8 cellular contexts compared by ENCODE assay signal in genomic region chr6:75526502-75527127, GRCh38. TPM values are rescaled to one million over a fixed set of nuclear protein-coding genes. Genes with fewer than 3 reads are reported as not detected.
DNase-seq lines count a peak whose midpoint lies in the region; ATAC-seq and TF ChIP-seq lines count a peak whose summit lies in the region.

No MANE protein-coding gene starts in this region.

- intact Hi-C loops in CD14-positive monocyte (cut with micrococcal nuclease): loop anchor here (5.0 kb wide), 1 partner anchor 259 kb away; no protein-coding TSS in a partner anchor

- peaks cover 2% of the 10 kb centered on the region for H3K4me1 Mint-ChIP-seq in CD14-positive monocyte
- no peaks in the 10 kb centered on the region for H3K4me1 Mint-ChIP-seq in endothelial cell (ENCODE audit: unreplicated experiment)

- DNase-seq in CD14-positive monocyte (ENCODE audit: low spot score) (peak; percentile 47), NCI-H82 treated with DMSO at 0.1 percent for 48 hours (lab: John Stamatoyannopoulos, UW; ENCODE audit: unreplicated experiment) (peak; percentile 47), endothelial cell (ENCODE audit: low spot score) (peak; percentile 69), myocyte (ENCODE audit: low read depth) (peak; percentile 71), substantia nigra (lab: John Stamatoyannopoulos, UW) (peak in 29 of 49 donors; percentile 0 to 50 (median 11))
- peak; percentile 7 to 10 for DNase-seq in activated CD8-positive, alpha-beta memory T cell treated with anti-CD3 and anti-CD28 coated beads for 4 hours (ENCODE audit: low read depth in 2 of 2)

- H3K27me3 Mint-ChIP-seq in CD14-positive monocyte (ENCODE audit: low read depth in 3 of 3): peaks cover 3 to 9% (median 5%) of the 10 kb centered on the region in 3 donors
- H3K27me3 Mint-ChIP-seq in endothelial cell (ENCODE audit: unreplicated experiment): no peaks in the 10 kb centered on the region

- no peak overlapping the region for H3K27ac Mint-ChIP-seq in CD14-positive monocyte
- H3K27ac Mint-ChIP-seq in endothelial cell (ENCODE audit: unreplicated experiment): peak overlapping the region; percentile 49

- H3K4me3 Mint-ChIP-seq in CD14-positive monocyte (no peak overlapping the region), endothelial cell (ENCODE audit: unreplicated experiment) (no peak overlapping the region)

- H3K27ac ChIP-seq in substantia nigra (ENCODE audit: low read depth, low read length, poor library complexity, severe bottlenecking): no peak overlapping the region

- H3K36me3 Mint-ChIP-seq in CD14-positive monocyte (no peaks in the 10 kb centered on the region), endothelial cell (ENCODE audit: low read depth, unreplicated experiment) (no peaks in the 10 kb centered on the region)

- TF ChIP-seq CTCF in CD14-positive monocyte (IDR thresholded peaks at IDR 0.05) (peak; percentile 71), endothelial cell (IDR thresholded peaks at IDR 0.05; ENCODE audit: unreplicated experiment) (peak; percentile 71)

- H3K9me3 Mint-ChIP-seq in CD14-positive monocyte (no peaks in the 10 kb centered on the region), endothelial cell (ENCODE audit: unreplicated experiment) (no peaks in the 10 kb centered on the region)

- ATAC-seq in GM19035 (IDR thresholded peaks at IDR 0.05; ENCODE audit: unreplicated experiment) (peak; percentile 93), HG03521 (IDR thresholded peaks at IDR 0.05; ENCODE audit: unreplicated experiment) (peak; percentile 75)

RNA-seq across cellular contexts. Expression of gene FILIP1, which starts 33.0 kb away (rescaled TPM):
- not detected for polyA plus RNA-seq in CD14-positive monocyte
- total RNA-seq in endothelial cell (ENCODE audit: unreplicated experiment) (32.0 TPM), myocyte (41.5 and 46.7 TPM in 2 replicates)
- polyA plus RNA-seq in myocyte (2012): 2.8 TPM

Comparison
In these comparisons a context has a peak if more than half of its experiments do, and no peak if none do; other contexts are left out.
1. DNase-seq: peak in every context shown above with its lines; median percentile 71 in myocyte; 69 in endothelial cell; 47 in CD14-positive monocyte; 47 in NCI-H82 treated with DMSO at 0.1 percent for 48 hours; 11 in substantia nigra; 8 in activated CD8-positive, alpha-beta memory T cell treated with anti-CD3 and anti-CD28 coated beads for 4 hours.